In genomic region chr19:40358773-40359172, GRCh38 we compare ENCODE assay signal across 15 cellular contexts. TPM values are rescaled to one million over a fixed set of nuclear protein-coding genes. Genes with fewer than 3 reads are reported as not detected.
DNase-seq lines count a peak whose midpoint lies in the region; ATAC-seq and TF ChIP-seq lines count a peak whose summit lies in the region.
"Had no signal": no experiment of that assay in that cellular context is flagged by ENCODE, and none has a peak within 500 bp of the region (broad histone marks: within the 10 kb centered on the region; RNA-seq: fewer than 3 reads in every experiment).

No MANE protein-coding gene starts in this region.

- intact Hi-C loops in Right ventricle myocardium superior (cut with DNase I), result no loop called here
- intact Hi-C loops in Right ventricle myocardium inferior (cut with DNase I), result no loop called here
- intact Hi-C loops in dendritic cell treated with granulocyte-macrophage colony-stimulating factor and Interleukin-4, amounts not matched to agents 40 ng/mL and 50 ng/mL, for 4 days (cut with micrococcal nuclease), result no loop called here
- intact Hi-C loops in uterus (cut with DNase I; ENCODE audit: low total_unique reads), result no loop called here

- TF ChIP-seq EP300 in upper lobe of left lung (IDR thresholded peaks at IDR 0.05), result no peak

- H3K4me3 ChIP-seq in upper lobe of left lung (no peak overlapping the region), uterus (no peak overlapping the region)

- H3K4me3 Mint-ChIP-seq in dendritic cell treated with granulocyte-macrophage colony-stimulating factor and Interleukin-4, amounts not matched to agents 40 ng/mL and 50 ng/mL, for 4 days, result peak overlapping the region; percentile 41
- H3K4me3 Mint-ChIP-seq in type B pancreatic cell, result no peak overlapping the region

- TF ChIP-seq CTCF in upper lobe of left lung (IDR thresholded peaks at IDR 0.05) (no peak), type B pancreatic cell (conservative IDR thresholded peaks at IDR 0.05) (no peak), uterus (IDR thresholded peaks at IDR 0.05) (no peak)

- no peak for TF ChIP-seq POLR2A in upper lobe of left lung (IDR thresholded peaks at IDR 0.05)
- no peak for TF ChIP-seq POLR2A in uterus (IDR thresholded peaks at IDR 0.05)

- 74 to 80% methylated on average over 5 of the region's 5 CpGs for WGBS in upper lobe of left lung, 2 donors

- H3K27ac Mint-ChIP-seq in dendritic cell treated with granulocyte-macrophage colony-stimulating factor and Interleukin-4, amounts not matched to agents 40 ng/mL and 50 ng/mL, for 4 days, result peak overlapping the region; percentile 93
- H3K27ac Mint-ChIP-seq in type B pancreatic cell, result no peak overlapping the region

- ATAC-seq in Right ventricle myocardium superior (ENCODE audit: poor library complexity), result peak; percentile 33
- no peak for ATAC-seq in Right ventricle myocardium inferior
- ATAC-seq in upper lobe of left lung (ENCODE audit: low FRiP score in 2 of 2), result peak; percentile 42 to 69

- H3K36me3 Mint-ChIP-seq in dendritic cell treated with granulocyte-macrophage colony-stimulating factor and Interleukin-4, amounts not matched to agents 40 ng/mL and 50 ng/mL, for 4 days (ENCODE audit: low read depth), result peaks cover 40% of the 10 kb centered on the region
- peaks cover 3% of the 10 kb centered on the region for H3K36me3 Mint-ChIP-seq in type B pancreatic cell

- H3K27ac ChIP-seq in upper lobe of left lung, result peak overlapping the region in 2 of 4 donors; percentile 16 to 17
- no peak overlapping the region for H3K27ac ChIP-seq in uterus

- H3K9me3 ChIP-seq in upper lobe of left lung (no peaks in the 10 kb centered on the region), uterus (no peaks in the 10 kb centered on the region)

- DNase-seq in Right ventricle myocardium superior, result no peak
- DNase-seq in Right ventricle myocardium inferior (ENCODE audit: missing footprints), result no peak
- peak; percentile 73 for DNase-seq in NAMALWA (ENCODE audit: low spot score)
- peak in 1 of 2 donors; percentile 45 for DNase-seq in upper lobe of left lung
- no peak for DNase-seq in HCEC 1CT
- DNase-seq in type B pancreatic cell (ENCODE audit: extremely low spot score, unreplicated experiment), result no peak
- DNase-seq in uterus, result no peak
- DNase-seq: 8988T; activated CD4-positive, alpha-beta T cell treated with anti-CD3 and anti-CD28 coated beads, Interleukin-2, amount 50 U/mL, for 48 hours; activated naive CD4-positive, alpha-beta T cell treated with Interleukin-2 at 50 U/mL for 16 hours; NCI-H1092 treated with DMSO at 0.1 percent for 48 hours; NCI-H748 treated with DMSO at 0.1 percent for 48 hours had no signal

- no peaks in the 10 kb centered on the region for H3K27me3 Mint-ChIP-seq in dendritic cell treated with granulocyte-macrophage colony-stimulating factor and Interleukin-4, amounts not matched to agents 40 ng/mL and 50 ng/mL, for 4 days
- H3K27me3 Mint-ChIP-seq in type B pancreatic cell, result no peaks in the 10 kb centered on the region

- H3K27me3 ChIP-seq in upper lobe of left lung, result no peaks in the 10 kb centered on the region
- no peaks in the 10 kb centered on the region for H3K27me3 ChIP-seq in uterus

- peaks cover 79% of the 10 kb centered on the region for H3K4me1 Mint-ChIP-seq in dendritic cell treated with granulocyte-macrophage colony-stimulating factor and Interleukin-4, amounts not matched to agents 40 ng/mL and 50 ng/mL, for 4 days (ENCODE audit: low read depth)
- peaks cover 22% of the 10 kb centered on the region for H3K4me1 Mint-ChIP-seq in type B pancreatic cell (ENCODE audit: unreplicated experiment)

- H3K4me1 ChIP-seq in upper lobe of left lung, result peaks cover 13 to 34% (median 16%) of the 10 kb centered on the region in 4 donors
- H3K4me1 ChIP-seq in uterus, result no peaks in the 10 kb centered on the region

- no peaks in the 10 kb centered on the region for H3K9me3 Mint-ChIP-seq in dendritic cell treated with granulocyte-macrophage colony-stimulating factor and Interleukin-4, amounts not matched to agents 40 ng/mL and 50 ng/mL, for 4 days
- no peaks in the 10 kb centered on the region for H3K9me3 Mint-ChIP-seq in type B pancreatic cell

- H3K36me3 ChIP-seq in upper lobe of left lung (peaks cover 0 to 10% (median 2%) of the 10 kb centered on the region in 4 donors), uterus (no peaks in the 10 kb centered on the region)

RNA-seq across cellular contexts. Expression of gene PLD3, which starts 10.3 kb away (rescaled TPM):
- total RNA-seq in Right ventricle myocardium superior (159 TPM), Right ventricle myocardium inferior (169 TPM), upper lobe of left lung (100 to 1,000 TPM; 257 to 710 (median 470) TPM), type B pancreatic cell (ENCODE audit: low replicate concordance) (234 and 244 TPM in 2 replicates), uterus (100 to 1,000 TPM; 108 to 372 (median 158) TPM)

RNA-seq across cellular contexts. Expression of gene C19orf47, which starts 10.6 kb away (rescaled TPM):
- total RNA-seq in Right ventricle myocardium superior (209 TPM), Right ventricle myocardium inferior (222 TPM), upper lobe of left lung (10 to 100 TPM; 12.6 to 59.7 (median 16.4) TPM), type B pancreatic cell (ENCODE audit: low replicate concordance) (15.3 and 18.6 TPM in 2 replicates), uterus (10 to 100 TPM in 2 of 4 donors, 1 to 10 TPM in 2; 7.1 to 21.2 (median 13.3) TPM)

RNA-seq across cellular contexts. Expression of gene HIPK4, which starts 31.2 kb away (rescaled TPM):
- total RNA-seq in Right ventricle myocardium superior, result not detected
- total RNA-seq in Right ventricle myocardium inferior, result not detected
- 1 to 10 TPM in 1 of 6 donors, under 1 TPM in 4, not detected in 1; 0.17 to 1.0 (median 0.46) TPM for total RNA-seq in upper lobe of left lung
- total RNA-seq in type B pancreatic cell (ENCODE audit: low replicate concordance), result 0.12 TPM in 1 of 2 replicates, not detected in the other
- total RNA-seq in uterus, result under 1 TPM in 2 of 4 donors, not detected in 2; 0.40 to 0.48 TPM
- total RNA-seq: epithelial cell of proximal tubule, renal cortical epithelial cell had no signal

RNA-seq across cellular contexts. Expression of gene PRX, which starts 54.4 kb away (rescaled TPM):
- total RNA-seq in Right ventricle myocardium superior, result 3.8 TPM
- 3.5 TPM for total RNA-seq in Right ventricle myocardium inferior
- 100 to 1,000 TPM in 1 of 6 donors, 10 to 100 TPM in 5; 30.1 to 146 (median 51.5) TPM for total RNA-seq in upper lobe of left lung
- 1.2 and 11.7 TPM in 2 replicates for total RNA-seq in type B pancreatic cell (ENCODE audit: low replicate concordance)
- 1 to 10 TPM; 3.3 to 7.5 (median 4.8) TPM for total RNA-seq in uterus
